Comparison of ENCODE assay signal across 17 cellular contexts in the genomic region with DNA sequence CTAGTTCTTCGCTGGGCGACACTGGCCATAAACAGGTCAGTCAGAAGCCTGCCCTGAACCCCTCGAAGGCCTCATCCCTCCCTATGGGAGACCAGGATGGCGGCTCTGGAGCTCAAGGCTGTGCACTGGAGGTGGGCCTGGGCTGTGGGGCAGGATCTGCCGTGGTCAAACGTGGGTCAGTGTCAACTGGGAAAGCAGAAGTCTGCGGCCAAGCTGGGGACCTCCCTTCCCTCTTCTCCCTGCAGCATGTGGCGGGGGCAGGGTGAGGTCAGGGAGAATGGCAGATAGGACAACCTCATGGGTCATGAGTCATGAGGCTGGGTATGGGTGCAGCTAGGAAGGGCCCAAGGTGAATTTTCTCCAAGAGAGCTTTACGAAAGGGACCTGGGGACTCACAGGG.
DNase-seq lines count a peak whose midpoint lies in the region; ATAC-seq and TF ChIP-seq lines count a peak whose summit lies in the region.
"Had no signal": no experiment of that assay in that cellular context is flagged by ENCODE, and none has a peak within 500 bp of the region (broad histone marks: within the 10 kb centered on the region; RNA-seq: fewer than 3 reads in every experiment).

No MANE protein-coding gene starts in this region.

- intact Hi-C loops in left ventricle myocardium inferior (cut with micrococcal nuclease) (no loop called here), cardiac septum (cut with DNase I) (loop anchor here (2.0 to 5.0 kb wide), 2 partner anchors 14 to 143 kb away; no protein-coding TSS in a partner anchor), lower lobe of right lung (cut with DNase I) (no loop called here), uterus (cut with DNase I; ENCODE audit: low total_unique reads) (loop anchor here (10.0 kb wide), 2 partner anchors 186 to 276 kb away; a partner anchor contains a TSS), esophagus muscularis mucosa (cut with DNase I) (loop anchor here (5.0 kb wide), 1 partner anchor 183 kb away; a partner anchor contains a TSS)

- no peaks in the 10 kb centered on the region for H3K36me3 ChIP-seq in left ventricle myocardium inferior
- H3K36me3 ChIP-seq in lower lobe of right lung: no peaks in the 10 kb centered on the region
- H3K36me3 ChIP-seq in uterus: no peaks in the 10 kb centered on the region
- no peaks in the 10 kb centered on the region for H3K36me3 ChIP-seq in esophagus muscularis mucosa

- 88% methylated on average over 8 of the region's 9 CpGs for WGBS in esophagus muscularis mucosa

- H3K4me1 ChIP-seq in left ventricle myocardium inferior (peaks cover 28% of the 10 kb centered on the region), lower lobe of right lung (peaks cover 20% of the 10 kb centered on the region), uterus (peaks cover 10 to 14% of the 10 kb centered on the region in 2 donors), esophagus muscularis mucosa (peaks cover 30 to 52% (median 41%) of the 10 kb centered on the region in 4 donors)

- H3K4me3 ChIP-seq in left ventricle myocardium inferior: no peak overlapping the region
- H3K4me3 ChIP-seq in lower lobe of right lung: no peak overlapping the region
- no peak overlapping the region for H3K4me3 ChIP-seq in uterus
- H3K4me3 ChIP-seq in esophagus muscularis mucosa: no peak overlapping the region
- H3K4me3 ChIP-seq: coronary artery, GM12878 had no signal

- H3K27ac ChIP-seq in left ventricle myocardium inferior (replicated peaks) (peak overlapping the region; percentile 58), lower lobe of right lung (no peak overlapping the region), uterus (peak overlapping the region; percentile 90 to 94), esophagus muscularis mucosa (replicated peaks in 1 of 4) (no peak overlapping the region)

- TF ChIP-seq CTCF in left ventricle myocardium inferior (IDR thresholded peaks at IDR 0.05; ENCODE audit: borderline replicate concordance) (no peak), lower lobe of right lung (IDR thresholded peaks at IDR 0.05) (no peak), uterus (IDR thresholded peaks at IDR 0.05) (no peak), esophagus muscularis mucosa (IDR thresholded peaks at IDR 0.05) (no peak)

- no peak for TF ChIP-seq EP300 in esophagus muscularis mucosa (IDR thresholded peaks at IDR 0.05)

- TF ChIP-seq POLR2A in uterus (IDR thresholded peaks at IDR 0.05) (no peak), esophagus muscularis mucosa (IDR thresholded peaks at IDR 0.05; ENCODE audit: low read depth) (no peak)

- ATAC-seq in lower lobe of right lung: peak in 1 of 2 donors; percentile 42
- no peak for ATAC-seq in HG03135 (IDR thresholded peaks at IDR 0.05; ENCODE audit: unreplicated experiment)
- ATAC-seq: activated CD8-positive, alpha-beta T cell treated with anti-CD3 and anti-CD28 coated beads for 36 hours; GM12878 had no signal

- peaks cover 4% of the 10 kb centered on the region for H3K27me3 ChIP-seq in left ventricle myocardium inferior (ENCODE audit: low read depth)
- H3K27me3 ChIP-seq in lower lobe of right lung (ENCODE audit: low read depth): no peaks in the 10 kb centered on the region
- H3K27me3 ChIP-seq in uterus: no peaks in the 10 kb centered on the region
- H3K27me3 ChIP-seq in esophagus muscularis mucosa: no peaks in the 10 kb centered on the region

- H3K9me3 ChIP-seq in left ventricle myocardium inferior (replicated peaks) (peaks cover 12% of the 10 kb centered on the region), lower lobe of right lung (no peaks in the 10 kb centered on the region), uterus (no peaks in the 10 kb centered on the region), esophagus muscularis mucosa (peaks cover 0 to 7% (median 0%) of the 10 kb centered on the region in 4 donors)

- DNase-seq in left ventricle myocardium inferior (no peak), cardiac septum (ENCODE audit: low spot score) (no peak), SKM-1 treated with dmso at 0.1 percent for 144 hours (lab: John Stamatoyannopoulos, UW; ENCODE audit: unreplicated experiment) (peak; percentile 86), lower lobe of right lung (peak; percentile 77), uterus (no peak), DMS 273 (lab: John Stamatoyannopoulos, UW; ENCODE audit: unreplicated experiment) (no peak), esophagus muscularis mucosa (ENCODE audit: extremely low spot score) (no peak)
- DNase-seq: ACHN; activated CD4-positive, CD25-positive, alpha-beta regulatory T cell; activated T-cell treated with anti-CD3 and anti-CD28 coated beads, Interleukin-2, amount 50 U/mL, for 48 hours; CD4-positive, CD25-positive, alpha-beta regulatory T cell; DMS53; SIG-M5 had no signal

Comparison
In these comparisons a context has a peak if more than half of its experiments do, and no peak if none do; other contexts are left out.
1. intact Hi-C loops: an anchor here in cardiac septum (2.0 to 5.0 kb wide), uterus (10.0 kb wide) and esophagus muscularis mucosa (5.0 kb wide); none called in left ventricle myocardium inferior and lower lobe of right lung.
2. DNase-seq: peak in SKM-1 treated with dmso at 0.1 percent for 144 hours (single experiment) and lower lobe of right lung (single experiment); none in left ventricle myocardium inferior (single experiment), cardiac septum (single experiment), uterus (0 of 2), DMS 273 (single experiment) and esophagus muscularis mucosa (single experiment).
3. H3K27ac ChIP-seq: peak in left ventricle myocardium inferior (single experiment) and uterus (2 of 2); none in lower lobe of right lung (single experiment) and esophagus muscularis mucosa (0 of 4).